In genomic region chr1:156119503-156120209, GRCh38 we compare ENCODE assay signal across 1 cellular context.
TF ChIP-seq lines count a peak whose summit lies in the region.

No MANE protein-coding gene starts in this region.

TF ChIP-seq in HepG2, 621 proteins besides CTCF, POLR2A, EP300 and RAD21:
- TF ChIP-seq TFAP4 (IDR thresholded peaks at IDR 0.05; ENCODE audit: borderline replicate concordance, low read depth): peak; percentile 61; the same call in 1 of the 2 replicates
- no peak for TF ChIP-seq NFAT5 (CRISPR knock-in tag; IDR thresholded peaks at IDR 0.05)
- TF ChIP-seq RBM22 (optimal IDR thresholded peaks at IDR 0.05; ENCODE audit: low read length): no peak
- no peak for TF ChIP-seq SNAPC2 (CRISPR knock-in tag; IDR thresholded peaks at IDR 0.05)
- no peak for TF ChIP-seq CEBPB (IDR thresholded peaks at IDR 0.05; ENCODE audit: borderline replicate concordance, low read depth, low read length)
- peak; percentile 27; the same call in 1 of the 2 replicates for TF ChIP-seq ATF3 (CRISPR knock-in tag; IDR thresholded peaks at IDR 0.05)
- peak; percentile 56 for TF ChIP-seq ZNF687 (CRISPR knock-in tag; IDR thresholded peaks at IDR 0.05)
- TF ChIP-seq KLF16 (CRISPR knock-in tag; IDR thresholded peaks at IDR 0.05): 0 out of 4 replicates have a peak, but pooled peaks of 1 of the 2 experiments have one; percentile 16
- TF ChIP-seq SAP130 (CRISPR knock-in tag; IDR thresholded peaks at IDR 0.05; ENCODE audit: low read depth): peak; percentile 52
- TF ChIP-seq PATZ1 (CRISPR knock-in tag; IDR thresholded peaks at IDR 0.05): peak; percentile 74
- 0 out of 2 replicates have a peak, but pooled peaks have one; percentile 14 for TF ChIP-seq ZNF709 (CRISPR knock-in tag; IDR thresholded peaks at IDR 0.05)
- no peak for TF ChIP-seq GTF2F1 (IDR thresholded peaks at IDR 0.05; ENCODE audit: low read length)
- TF ChIP-seq NR1H2 (CRISPR knock-in tag; IDR thresholded peaks at IDR 0.05; ENCODE audit: borderline replicate concordance, low read depth): no peak
- no peak for TF ChIP-seq AHR (CRISPR knock-in tag; IDR thresholded peaks at IDR 0.05)
- peak; percentile 90 for TF ChIP-seq FOSL2 (CRISPR knock-in tag; IDR thresholded peaks at IDR 0.05)
- TF ChIP-seq KDM2A (CRISPR knock-in tag; IDR thresholded peaks at IDR 0.05; ENCODE audit: borderline replicate concordance, low read depth): 0 out of 2 replicates have a peak, but pooled peaks have one; percentile 20
- TF ChIP-seq ZNF839 (CRISPR knock-in tag; IDR thresholded peaks at IDR 0.05; ENCODE audit: borderline replicate concordance): no peak
- peak; percentile 54 for TF ChIP-seq JUN (CRISPR knock-in tag; IDR thresholded peaks at IDR 0.05)
- TF ChIP-seq UBTF (CRISPR knock-in tag; IDR thresholded peaks at IDR 0.05): no peak
- 0 out of 2 replicates have a peak, but pooled peaks have one; percentile 31 for TF ChIP-seq GABPB1 (CRISPR knock-in tag; IDR thresholded peaks at IDR 0.05)
- peak; percentile 1; the same call in 1 of the 2 replicates for TF ChIP-seq SMC3 (IDR thresholded peaks at IDR 0.05; ENCODE audit: low read length)
